ENCODE assay signal across 8 cellular contexts in genomic region chr5:178839319-178839704, GRCh38. TPM values are rescaled to one million over a fixed set of nuclear protein-coding genes. Genes with fewer than 3 reads are reported as not detected.
DNase-seq lines count a peak whose midpoint lies in the region; ATAC-seq and TF ChIP-seq lines count a peak whose summit lies in the region.

No MANE protein-coding gene starts in this region.

- no peaks in the 10 kb centered on the region for H3K36me3 ChIP-seq in Peyer's patch

- TF ChIP-seq CTCF in Peyer's patch (IDR thresholded peaks at IDR 0.05), result peak in 5 of 6 experiments; percentile 22 to 58 (median 46)

- H3K36me3 Mint-ChIP-seq in activated naive CD8-positive, alpha-beta T cell treated with anti-CD3 and anti-CD28 coated beads for 36 hours, result no peaks in the 10 kb centered on the region

- H3K4me3 Mint-ChIP-seq in activated naive CD8-positive, alpha-beta T cell treated with anti-CD3 and anti-CD28 coated beads for 36 hours, result no peak overlapping the region

- H3K27ac Mint-ChIP-seq in activated naive CD8-positive, alpha-beta T cell treated with anti-CD3 and anti-CD28 coated beads for 36 hours, result no peak overlapping the region

- H3K27ac ChIP-seq in Peyer's patch, result no peak overlapping the region

- H3K4me1 Mint-ChIP-seq in activated naive CD8-positive, alpha-beta T cell treated with anti-CD3 and anti-CD28 coated beads for 36 hours, result no peaks in the 10 kb centered on the region

- H3K9me3 Mint-ChIP-seq in activated naive CD8-positive, alpha-beta T cell treated with anti-CD3 and anti-CD28 coated beads for 36 hours, result no peaks in the 10 kb centered on the region

- no peak for TF ChIP-seq POLR2A in Peyer's patch (IDR thresholded peaks at IDR 0.05)

- H3K27me3 ChIP-seq in Peyer's patch, result no peaks in the 10 kb centered on the region

- no peaks in the 10 kb centered on the region for H3K4me1 ChIP-seq in Peyer's patch

- no peak for ATAC-seq in HG03442 (IDR thresholded peaks at IDR 0.05; ENCODE audit: unreplicated experiment)

- DNase-seq in NCI-H82 (lab: John Stamatoyannopoulos, UW) (peak; percentile 68), NCI-H82 treated with DMSO at 0.1 percent for 48 hours (lab: John Stamatoyannopoulos, UW; ENCODE audit: unreplicated experiment) (no peak), Peyer's patch (peak; percentile 28 to 66 (median 63)), iPS-NIHi11 (ENCODE audit: low spot score) (peak; percentile 74), T1000 (lab: John Stamatoyannopoulos, UW) (no peak)
- DNase-seq in activated naive CD8-positive, alpha-beta T cell treated with anti-CD3 and anti-CD28 coated beads for 36 hours, result peak; percentile 31
- DNase-seq in stimulated activated CD4-positive, alpha-beta T cell treated with anti-CD3 and anti-CD28 coated beads, Interleukin-2, amount 100 ng/mL, for 4 hours (ENCODE audit: low read depth), result peak; percentile 16

- no peaks in the 10 kb centered on the region for H3K27me3 Mint-ChIP-seq in activated naive CD8-positive, alpha-beta T cell treated with anti-CD3 and anti-CD28 coated beads for 36 hours

- H3K9me3 ChIP-seq in Peyer's patch, result no peaks in the 10 kb centered on the region

- H3K4me3 ChIP-seq in Peyer's patch, result no peak overlapping the region

RNA-seq across cellular contexts. Expression of gene ZNF354B, which starts 20.4 kb away (rescaled TPM):
- 10 to 100 TPM; 10.5 to 38.0 (median 28.4) TPM for total RNA-seq in Peyer's patch
- 10 to 100 TPM in 1 of 2 experiments, 1 to 10 TPM in 1; 9.4 to 11.0 TPM for total RNA-seq in activated naive CD8-positive, alpha-beta T cell treated with anti-CD3 and anti-CD28 coated beads for 36 hours

RNA-seq across cellular contexts. Expression of gene ZFP2, which starts 56.4 kb away (rescaled TPM):
- 1 to 10 TPM in 1 of 4 donors, under 1 TPM in 2, not detected in 1; 0.70 to 7.4 (median 0.80) TPM for total RNA-seq in Peyer's patch
- under 1 TPM; 0.32 to 0.37 TPM for total RNA-seq in activated naive CD8-positive, alpha-beta T cell treated with anti-CD3 and anti-CD28 coated beads for 36 hours

Comparison
In these comparisons a context has a peak if more than half of its experiments do, and no peak if none do; other contexts are left out.
1. DNase-seq: peak in NCI-H82 (single experiment), Peyer's patch (3 of 3), activated naive CD8-positive, alpha-beta T cell treated with anti-CD3 and anti-CD28 coated beads for 36 hours (single experiment), iPS-NIHi11 (single experiment) and stimulated activated CD4-positive, alpha-beta T cell treated with anti-CD3 and anti-CD28 coated beads, Interleukin-2, amount 100 ng/mL, for 4 hours (single experiment); none in NCI-H82 treated with DMSO at 0.1 percent for 48 hours (single experiment) and T1000 (single experiment).